ENCODE assay signal across 28 cellular contexts in the genomic region with DNA sequence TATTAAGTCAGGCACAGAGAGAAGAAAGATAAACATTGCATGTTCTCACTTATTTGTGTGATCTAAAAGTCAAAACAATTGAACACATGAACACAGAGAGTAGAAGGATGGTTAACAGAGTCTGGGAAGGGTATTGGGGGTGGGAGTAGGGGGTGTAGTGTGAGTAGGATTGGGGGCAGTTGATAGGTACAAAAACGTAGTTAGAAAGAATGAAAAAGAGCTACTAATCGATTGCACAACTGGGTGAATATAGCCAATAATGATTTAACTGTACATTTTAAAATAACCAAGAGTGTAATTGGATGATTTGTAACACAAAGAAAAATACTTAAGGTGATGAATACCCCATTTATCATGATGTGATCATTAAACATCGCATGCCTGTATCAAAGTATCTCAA.
"Had no signal": no experiment of that assay in that cellular context is flagged by ENCODE, and none has a peak within 500 bp of the region (broad histone marks: within the 10 kb centered on the region; RNA-seq: fewer than 3 reads in every experiment).

No MANE protein-coding gene starts in this region.

- H3K9me3 ChIP-seq: colonic mucosa, esophagus muscularis mucosa, esophagus squamous epithelium, gastrocnemius medialis had no signal

- H3K27ac ChIP-seq: colonic mucosa, coronary artery, dorsolateral prefrontal cortex, epithelial cell of prostate, esophagus muscularis mucosa, esophagus squamous epithelium, foreskin keratinocyte, gastrocnemius medialis, gastroesophageal sphincter, heart left ventricle, heart right ventricle had no signal

- H3K27me3 ChIP-seq: colonic mucosa, dorsolateral prefrontal cortex, esophagus muscularis mucosa, esophagus squamous epithelium, foreskin keratinocyte, gastrocnemius medialis, gastroesophageal sphincter, heart left ventricle, heart right ventricle had no signal

- H3K4me1 ChIP-seq: colonic mucosa, esophagus muscularis mucosa, esophagus squamous epithelium, foreskin keratinocyte, gastrocnemius medialis, gastroesophageal sphincter, heart left ventricle, heart right ventricle had no signal

- ATAC-seq: effector memory CD8-positive, alpha-beta T cell; esophagus mucosa; foreskin keratinocyte; gastrocnemius medialis; gastroesophageal sphincter; heart left ventricle; heart right ventricle had no signal

- H3K36me3 ChIP-seq: colonic mucosa, esophagus muscularis mucosa, esophagus squamous epithelium, gastrocnemius medialis, gastroesophageal sphincter, heart left ventricle, heart right ventricle had no signal

- DNase-seq: colonic mucosa; cortex of kidney; dermis blood vessel endothelial cell; dorsolateral prefrontal cortex; effector CD4-positive, alpha-beta T cell; effector CD8-positive, alpha-beta T cell; effector memory CD4-positive, alpha-beta T cell; effector memory CD8-positive, alpha-beta T cell; endodermal cell; erythroblast; esophagus squamous epithelium; foreskin fibroblast; foreskin keratinocyte; foreskin melanocyte; gastrocnemius medialis; glutamatergic neuron; head of caudate nucleus; heart left ventricle; heart right ventricle had no signal

- H3K4me3 ChIP-seq: colonic mucosa, coronary artery, dorsolateral prefrontal cortex, esophagus muscularis mucosa, esophagus squamous epithelium, gastrocnemius medialis, gastroesophageal sphincter, heart left ventricle, heart right ventricle had no signal

- FAIRE-seq: colon, endometrium, endothelial cell of umbilical vein, frontal cortex had no signal
